ENCODE assay signal across 23 cellular contexts in the genomic region with DNA sequence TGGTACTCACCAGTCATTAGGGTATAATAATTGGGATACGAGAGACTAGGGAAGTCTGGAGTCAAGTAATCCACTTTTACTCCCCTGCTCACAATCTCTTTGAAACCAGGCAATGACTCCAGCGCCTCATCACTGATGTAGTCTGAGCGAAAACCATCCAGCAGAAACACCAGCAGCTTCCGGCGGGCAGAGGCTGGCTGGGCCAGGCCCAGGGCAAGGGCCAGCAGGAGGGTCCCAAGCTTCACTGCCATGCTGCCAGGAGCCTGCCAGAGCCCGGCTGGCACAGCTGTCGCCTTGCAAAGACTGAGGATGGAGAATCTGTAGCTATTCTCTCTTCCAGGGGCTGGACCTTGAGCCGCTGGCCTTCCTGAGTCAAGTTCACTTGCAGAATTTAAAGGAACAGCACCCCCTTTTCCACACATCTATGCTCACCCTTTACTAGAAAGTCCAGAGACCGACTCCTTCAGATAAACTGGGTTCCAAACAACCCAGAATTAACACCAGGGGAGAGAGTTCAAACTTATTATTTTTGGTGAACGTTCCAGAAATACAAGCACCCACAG. TPM values are rescaled to one million over a fixed set of nuclear protein-coding genes. Genes with fewer than 3 reads are reported as not detected.
"Had no signal": no experiment of that assay in that cellular context is flagged by ENCODE, and none has a peak within 500 bp of the region (broad histone marks: within the 10 kb centered on the region; RNA-seq: fewer than 3 reads in every experiment).

A gene (minus strand): TSS at position 305 of the 563 bp plus-strand sequence. CDS start 54 bp downstream, at position 251.

- H3K4me3 Mint-ChIP-seq: activated B cell treated with CpG ODN at 0.5 μM for 24 hours; activated CD4-positive, alpha-beta T cell treated with anti-CD3 and anti-CD28 coated beads, Interleukin-2, amount 10 ng/mL, durations not matched to agents 7 days and 5 days; activated CD8-positive, alpha-beta T cell treated with anti-CD3 and anti-CD28 coated beads, Interleukin-2, amount 10 ng/mL, durations not matched to agents 7 days and 5 days; activated T-cell treated with anti-CD3 and anti-CD28 coated beads, Interleukin-2, amount 50 U/mL, for 4 hours; dendritic cell treated with granulocyte-macrophage colony-stimulating factor and Interleukin-4, amounts not matched to agents 40 ng/mL and 50 ng/mL, for 4 days; naive B cell; stimulated activated naive B cell treated with anti-CD40 and anti-IgM and Interleukin-4, amounts not matched to agents 10 μg/mL and 1 μg/mL and 100 μg/mL, for 72 hours had no signal

- H3K27me3 ChIP-seq: transverse colon had no signal

- H3K9me3 ChIP-seq: esophagus squamous epithelium, neutrophil, transverse colon had no signal

- H3K36me3 ChIP-seq: esophagus squamous epithelium, neutrophil, transverse colon had no signal

- H3K4me3 ChIP-seq: lung, transverse colon had no signal

- H2AFZ ChIP-seq: parathyroid adenoma had no signal

- ATAC-seq: activated CD8-positive, alpha-beta T cell treated with anti-CD3 and anti-CD28 coated beads, Interleukin-2, amount 10 ng/mL, durations not matched to agents 7 days and 5 days; activated T-cell treated with anti-CD3 and anti-CD28 coated beads, Interleukin-2, amount 50 U/mL, for 4 hours; SK-N-SH treated with all-trans-retinoic acid at 6 μM for 48 hours; stimulated activated naive B cell treated with anti-CD40 and anti-IgM and Interleukin-4, amounts not matched to agents 10 μg/mL and 1 μg/mL and 100 μg/mL, for 72 hours had no signal

- H3K36me3 Mint-ChIP-seq: stimulated activated naive B cell treated with anti-CD40 and anti-IgM and Interleukin-4, amounts not matched to agents 10 μg/mL and 1 μg/mL and 100 μg/mL, for 72 hours had no signal

- H3K9ac ChIP-seq: parathyroid adenoma had no signal

- H3K9me3 Mint-ChIP-seq: activated B cell treated with CpG ODN at 0.5 μM for 24 hours; activated T-cell treated with anti-CD3 and anti-CD28 coated beads, Interleukin-2, amount 50 U/mL, for 4 hours; dendritic cell treated with granulocyte-macrophage colony-stimulating factor and Interleukin-4, amounts not matched to agents 40 ng/mL and 50 ng/mL, for 4 days had no signal

- H3K27ac ChIP-seq: esophagus squamous epithelium, neutrophil, parathyroid adenoma, transverse colon had no signal

- DNase-seq: activated B cell treated with CpG ODN at 0.5 μM for 24 hours; activated CD4-positive, alpha-beta T cell treated with anti-CD3 and anti-CD28 coated beads, Interleukin-2, amount 10 ng/mL, durations not matched to agents 7 days and 5 days; activated CD8-positive, alpha-beta T cell treated with anti-CD3 and anti-CD28 coated beads, Interleukin-2, amount 10 ng/mL, durations not matched to agents 7 days and 5 days; activated naive CD4-positive, alpha-beta T cell treated with anti-CD3 and anti-CD28 coated beads, Interleukin-2, amount 50 U/mL, for 16 hours; activated T-cell treated with anti-CD3 and anti-CD28 coated beads, Interleukin-2, amount 50 U/mL, for 4 hours; aorta; cerebellar nuclear complex; effector memory CD4-positive, alpha-beta T cell; esophagus squamous epithelium; hippocampal formation; naive B cell; SIG-M5; stimulated activated naive B cell treated with anti-CD40 and anti-IgM and Interleukin-4, amounts not matched to agents 10 μg/mL and 1 μg/mL and 100 μg/mL, for 72 hours; T-helper 1 cell; T-helper 9 cell; transverse colon had no signal

- H3K4me1 ChIP-seq: esophagus squamous epithelium, parathyroid adenoma, transverse colon had no signal

- H3K4me1 Mint-ChIP-seq: activated B cell treated with CpG ODN at 0.5 μM for 24 hours; activated CD4-positive, alpha-beta T cell treated with anti-CD3 and anti-CD28 coated beads, Interleukin-2, amount 10 ng/mL, durations not matched to agents 7 days and 5 days; naive B cell; stimulated activated naive B cell treated with anti-CD40 and anti-IgM and Interleukin-4, amounts not matched to agents 10 μg/mL and 1 μg/mL and 100 μg/mL, for 72 hours had no signal

- H3K79me2 ChIP-seq: parathyroid adenoma had no signal

- H3K27ac Mint-ChIP-seq: activated B cell treated with CpG ODN at 0.5 μM for 24 hours; activated CD4-positive, alpha-beta T cell treated with anti-CD3 and anti-CD28 coated beads, Interleukin-2, amount 10 ng/mL, durations not matched to agents 7 days and 5 days; activated CD8-positive, alpha-beta T cell treated with anti-CD3 and anti-CD28 coated beads, Interleukin-2, amount 10 ng/mL, durations not matched to agents 7 days and 5 days; dendritic cell treated with granulocyte-macrophage colony-stimulating factor and Interleukin-4, amounts not matched to agents 40 ng/mL and 50 ng/mL, for 4 days; naive B cell; stimulated activated naive B cell treated with anti-CD40 and anti-IgM and Interleukin-4, amounts not matched to agents 10 μg/mL and 1 μg/mL and 100 μg/mL, for 72 hours had no signal

RNA-seq across cellular contexts. Expression of the gene that starts here (rescaled TPM):
- total RNA-seq: activated B cell treated with CpG ODN at 0.5 μM for 24 hours, endothelial cell of umbilical vein, fibroblast of villous mesenchyme had no signal
- polyA plus RNA-seq: endothelial cell of umbilical vein had no signal
